Comparison of ENCODE assay signal across 20 cellular contexts in genomic region chr3:189626286-189626685, GRCh38. TPM values are rescaled to one million over a fixed set of nuclear protein-coding genes. Genes with fewer than 3 reads are reported as not detected.
DNase-seq lines count a peak whose midpoint lies in the region; FAIRE-seq and TF ChIP-seq lines count a peak whose summit lies in the region.
"Had no signal": no experiment of that assay in that cellular context is flagged by ENCODE, and none has a peak within 500 bp of the region (broad histone marks: within the 10 kb centered on the region; RNA-seq: fewer than 3 reads in every experiment).

No MANE protein-coding gene starts in this region.

- H3K9me3 ChIP-seq in H1 (ENCODE audit: insufficient read depth in 2 of 2, low read depth in 1 of 2, low read length in 1 of 2) (no peaks in the 10 kb centered on the region), osteoblast (ENCODE audit: low read depth, low read length) (no peaks in the 10 kb centered on the region), suprapubic skin (no peaks in the 10 kb centered on the region), trophoblast cell (ENCODE audit: insufficient read depth, low read depth, low read length) (no peaks in the 10 kb centered on the region)
- H3K9me3 ChIP-seq: Caco-2 had no signal

- H2BK15ac ChIP-seq in H1 (ENCODE audit: low read length): no peak overlapping the region

- no peaks in the 10 kb centered on the region for H3K23me2 ChIP-seq in H1 (ENCODE audit: low read depth, low read length)

- no peak overlapping the region for H3K56ac ChIP-seq in H1 (replicated peaks; ENCODE audit: insufficient read length, low read depth, low read length)

- no peak for TF ChIP-seq RAD21 in H1 (IDR thresholded peaks at IDR 0.05 in 1 of 2, conservative IDR thresholded peaks at IDR 0.05 in 1 of 2; ENCODE audit: low read depth in 2 of 2, low read length in 2 of 2)

- H3K27me3 ChIP-seq in H1 (replicated peaks in 1 of 4; ENCODE audit: control insufficient read depth in 3 of 4, extremely low read depth in 1 of 4, insufficient read depth in 3 of 4, low read length in 3 of 4) (no peaks in the 10 kb centered on the region), osteoblast (ENCODE audit: insufficient read depth, low read length) (no peaks in the 10 kb centered on the region), suprapubic skin (no peaks in the 10 kb centered on the region), trophoblast cell (ENCODE audit: insufficient read depth, low read length) (no peaks in the 10 kb centered on the region)

- no peak overlapping the region for H4K5ac ChIP-seq in H1 (ENCODE audit: insufficient read length, low read depth, low read length)

- no peak overlapping the region for H3K9ac ChIP-seq in H1 (replicated peaks in 1 of 4; ENCODE audit: extremely low read depth in 1 of 4, low read depth in 3 of 4, low read length in 3 of 4)
- H3K9ac ChIP-seq in trophoblast cell (ENCODE audit: low read length): no peak overlapping the region

- H2AFZ ChIP-seq in H1 (ENCODE audit: low read length): peak overlapping the region; percentile 80; the same call in 1 of the 2 replicates
- H2AFZ ChIP-seq in osteoblast (ENCODE audit: low read length): peak overlapping the region; percentile 35
- H2AFZ ChIP-seq in trophoblast cell (ENCODE audit: insufficient read depth, low read length, poor library complexity): no peak overlapping the region

- CTCF ChIA-PET in H1 (lab: Charles Lee; ENCODE audit: partially characterized antibody): interaction anchor here (1.4 to 2.3 kb wide), 2 partner anchors 11 to 353 kb away, joined by 4 to 7 read pairs; no protein-coding TSS in a partner anchor

- H3K27ac ChIP-seq in H1 (ENCODE audit: low read depth, low read length) (no peak overlapping the region), osteoblast (ENCODE audit: low read depth, low read length) (no peak overlapping the region), suprapubic skin (no peak overlapping the region), trophoblast cell (ENCODE audit: low read depth, low read length) (no peak overlapping the region)

- TF ChIP-seq CTCF in H1 (IDR thresholded peaks at IDR 0.05; ENCODE audit: control extremely low read depth in 1 of 3, insufficient read depth in 1 of 3, low read depth in 1 of 3, low read length in 3 of 3) (no peak), osteoblast (IDR thresholded peaks at IDR 0.05; ENCODE audit: extremely low read depth, low read depth, low read length) (no peak), suprapubic skin (IDR thresholded peaks at IDR 0.05) (no peak)

- POLR2A ChIA-PET in H1 (lab: Charles Lee; ENCODE audit: partially characterized antibody): no interaction called here

- no peak overlapping the region for H2BK12ac ChIP-seq in H1 (ENCODE audit: low read depth, low read length)
- no peak overlapping the region for H2BK12ac ChIP-seq in trophoblast cell (ENCODE audit: low read length)

- no peak overlapping the region for H4K8ac ChIP-seq in H1 (ENCODE audit: extremely low read depth, insufficient read depth, low read length)
- no peak overlapping the region for H4K8ac ChIP-seq in trophoblast cell (ENCODE audit: low read depth, low read length)

- TF ChIP-seq POLR2A in GM12892 (IDR thresholded peaks at IDR 0.05; ENCODE audit: low read depth, low read length) (no peak), H1 (IDR thresholded peaks at IDR 0.05; ENCODE audit: control extremely low read depth in 1 of 2, low read depth in 2 of 2, low read length in 2 of 2) (no peak), suprapubic skin (IDR thresholded peaks at IDR 0.05) (no peak)

- no peaks in the 10 kb centered on the region for H3K4me1 ChIP-seq in H1 (replicated peaks in 1 of 4; ENCODE audit: control insufficient read depth in 3 of 4, insufficient read depth in 4 of 4, low read length in 3 of 4)
- H3K4me1 ChIP-seq in osteoblast (ENCODE audit: insufficient read depth, low read length): peaks cover 25% of the 10 kb centered on the region
- peaks cover 19% of the 10 kb centered on the region for H3K4me1 ChIP-seq in suprapubic skin
- no peaks in the 10 kb centered on the region for H3K4me1 ChIP-seq in trophoblast cell (ENCODE audit: control insufficient read depth in 1 of 2, insufficient read depth in 2 of 2, low read length in 2 of 2)
- H3K4me1 ChIP-seq: Caco-2 had no signal

- H2BK20ac ChIP-seq in H1 (ENCODE audit: low read length): no peak overlapping the region

- H2AK5ac ChIP-seq in H1 (ENCODE audit: low read depth, low read length): no peak overlapping the region
- no peak overlapping the region for H2AK5ac ChIP-seq in trophoblast cell (ENCODE audit: low read length)

- no peaks in the 10 kb centered on the region for H3K36me3 ChIP-seq in H1 (ENCODE audit: control insufficient read depth in 2 of 4, insufficient read depth in 4 of 4, low read length in 3 of 4)
- H3K36me3 ChIP-seq in osteoblast (ENCODE audit: insufficient read depth, low read length): no peaks in the 10 kb centered on the region
- no peaks in the 10 kb centered on the region for H3K36me3 ChIP-seq in suprapubic skin
- no peaks in the 10 kb centered on the region for H3K36me3 ChIP-seq in trophoblast cell (ENCODE audit: control insufficient read depth in 1 of 2, insufficient read depth in 2 of 2, low read length in 2 of 2)

- DNase-seq in GM12892 (ENCODE audit: insufficient read length): no peak
- peak; percentile 74 for DNase-seq in NCI-H82 treated with DMSO at 0.1 percent for 48 hours (lab: John Stamatoyannopoulos, UW; ENCODE audit: unreplicated experiment)
- DNase-seq in H1 (ENCODE audit: low read depth in 1 of 2, low spot score in 2 of 2): no peak
- DNase-seq in osteoblast (ENCODE audit: insufficient read length, low spot score, missing footprints): no peak
- DNase-seq in suprapubic skin (ENCODE audit: low spot score in 2 of 2): no peak
- DNase-seq in cerebellar cortex (ENCODE audit: low spot score): no peak
- DNase-seq in activated CD4-positive, alpha-beta T cell treated with anti-CD3 and anti-CD28 coated beads, Interleukin-2, amount 50 U/mL, for 4 hours: no peak
- DNase-seq in trophoblast cell: no peak
- DNase-seq: Caco-2, DMS53, NCI-H1092 treated with DMSO at 0.1 percent for 48 hours, NCI-H1694, NCI-H2107, NCI-H345, NCI-H774, RPMI8226 had no signal

- H3K79me1 ChIP-seq in H1 (ENCODE audit: low read depth, low read length) (no peaks in the 10 kb centered on the region), trophoblast cell (ENCODE audit: low read length) (no peaks in the 10 kb centered on the region)

- H4K91ac ChIP-seq in H1 (replicated peaks; ENCODE audit: insufficient read length, low read length): no peak overlapping the region
- no peak overlapping the region for H4K91ac ChIP-seq in trophoblast cell (ENCODE audit: low read depth, low read length)

- H2BK5ac ChIP-seq in H1 (ENCODE audit: low read depth, low read length) (no peak overlapping the region), trophoblast cell (ENCODE audit: low read depth, low read length, poor library complexity) (no peak overlapping the region)

- H3K4me2 ChIP-seq in H1 (ENCODE audit: insufficient read depth in 1 of 2, low read depth in 2 of 2, low read length in 2 of 2) (no peak overlapping the region), osteoblast (ENCODE audit: insufficient read depth, low read length) (no peak overlapping the region), trophoblast cell (ENCODE audit: low read length) (no peak overlapping the region)

- no peak overlapping the region for H3K14ac ChIP-seq in H1 (ENCODE audit: insufficient read length)
- no peak overlapping the region for H3K14ac ChIP-seq in trophoblast cell (ENCODE audit: low read length)

- H3K4ac ChIP-seq in H1 (replicated peaks; ENCODE audit: insufficient read length, low read depth, low read length) (no peak overlapping the region), trophoblast cell (ENCODE audit: low read depth, low read length) (no peak overlapping the region)

- no peak overlapping the region for H3K23ac ChIP-seq in H1 (ENCODE audit: insufficient read length)
- no peak overlapping the region for H3K23ac ChIP-seq in trophoblast cell (ENCODE audit: low read length)

- FAIRE-seq in GM12892 (lab: Jason Lieb, UNC) (peak; percentile 86), H1 (lab: Jason Lieb, UNC) (no peak)
- FAIRE-seq: A204.1, HTR-8/SVneo had no signal

- 88% methylated on average over 1 of the region's 1 CpG; no CpG with 5 or more reads in 1 of the 2 experiments for WGBS in H1 (ENCODE audit: extremely low coverage in 1 of 2, insufficient coverage in 1 of 2, insufficient read length in 1 of 2, insufficient replicate concordance in 2 of 2, low coverage in 1 of 2, low lambda C conversion rate in 2 of 2, missing lambda C conversion rate in 1 of 2), 2 experiments
- WGBS in suprapubic skin: 76% methylated on average over 1 of the region's 1 CpG
- no CpG with 5 or more reads among the region's 1 CpG for WGBS in trophoblast cell (ENCODE audit: extremely low coverage, insufficient coverage, insufficient read length)

- H3K4me3 ChIP-seq in H1 (ENCODE audit: extremely low read depth in 1 of 4, insufficient read depth in 2 of 4, low read depth in 3 of 4, low read length in 4 of 4) (no peak overlapping the region), osteoblast (ENCODE audit: insufficient read depth, low read length) (no peak overlapping the region), suprapubic skin (no peak overlapping the region), trophoblast cell (ENCODE audit: low read depth, low read length) (no peak overlapping the region)

- no peak overlapping the region for H4K12ac ChIP-seq in trophoblast cell (ENCODE audit: low read depth, low read length)

- no peak overlapping the region for H2BK120ac ChIP-seq in H1 (replicated peaks; ENCODE audit: low read depth, low read length)
- H2BK120ac ChIP-seq in trophoblast cell (ENCODE audit: insufficient read depth, low read length, poor library complexity): no peak overlapping the region

- H3K79me2 ChIP-seq in H1 (ENCODE audit: control insufficient read depth in 1 of 2, insufficient read depth in 2 of 2, low read length in 2 of 2) (no peaks in the 10 kb centered on the region), osteoblast (ENCODE audit: insufficient read depth, low read length) (no peaks in the 10 kb centered on the region), trophoblast cell (ENCODE audit: control insufficient read depth, insufficient read depth, low read length, poor library complexity) (no peaks in the 10 kb centered on the region)

- H4K20me1 ChIP-seq in H1 (replicated peaks in 1 of 2; ENCODE audit: control insufficient read depth in 1 of 2, insufficient read depth in 2 of 2, low read length in 2 of 2): no peaks in the 10 kb centered on the region
- no peaks in the 10 kb centered on the region for H4K20me1 ChIP-seq in osteoblast (ENCODE audit: insufficient read depth, low read length)

- H3K18ac ChIP-seq in H1 (ENCODE audit: extremely low read depth, low read length): no peak overlapping the region
- no peak overlapping the region for H3K18ac ChIP-seq in trophoblast cell (ENCODE audit: low read length)

- TF ChIP-seq EP300 in H1 (IDR thresholded peaks at IDR 0.05; ENCODE audit: borderline replicate concordance in 1 of 2, low read depth in 2 of 2, low read length in 2 of 2) (no peak), suprapubic skin (IDR thresholded peaks at IDR 0.05) (no peak)

RNA-seq across cellular contexts. Expression of gene TP63, which starts 4.9 kb away (rescaled TPM):
- 21.8 TPM for polyA plus RNA-seq in GM12892 (2012; ENCODE audit: missing spikeins)
- 0.06 TPM in 1 of 2 replicates, not detected in the other for total RNA-seq in H1 (2021; fragmentation: NEBNext Ultra II Directional; extraction: Animal tissue kit (Norgen Biotek cat#: 25700))
- polyA plus RNA-seq in H1 (2011; rRNA removed): not detected in 2 replicates
- not detected for polyA plus RNA-seq in H1 (2011; cell fraction: cytosol; rRNA removed)
- 0.09 TPM for polyA plus RNA-seq in H1 (2011; cell fraction: nucleus; rRNA removed)
- not detected in 4 replicates for polyA plus RNA-seq in H1 (2012, experiment 1 of 2)
- not detected for polyA plus RNA-seq in H1 (2012, experiment 2 of 2)
- 0.02 TPM for polyA plus RNA-seq in H1 (2013, experiment 1 of 2)
- polyA plus RNA-seq in H1 (2013, experiment 2 of 2): 0.09 TPM
- polyA minus RNA-seq in H1 (2011; rRNA and poly(A)+ RNA removed): 0.09 TPM in 1 of 2 replicates, not detected in the other
- polyA minus RNA-seq in H1 (2011; cell fraction: cytosol; rRNA and poly(A)+ RNA removed): not detected
- polyA minus RNA-seq in H1 (2011; cell fraction: nucleus; rRNA and poly(A)+ RNA removed): not detected
- total RNA-seq in osteoblast: 1.8 and 2.4 TPM in 2 replicates
- total RNA-seq in suprapubic skin: 100 to 1,000 TPM; 302 to 485 (median 319) TPM
- polyA plus RNA-seq in trophoblast cell (2013): 14.2 and 14.3 TPM in 2 replicates
- total RNA-seq: SK-MEL-5 had no signal
- polyA plus RNA-seq: CD14-positive monocyte had no signal

Comparison
In these comparisons a context has a peak if more than half of its experiments do, and no peak if none do; other contexts are left out.
1. RNA of gene TP63, which starts 4.9 kb away (total RNA-seq): 302 to 485 TPM in suprapubic skin; 1.8 to 2.4 TPM in osteoblast and 0.06 TPM in H1; every median in the first group is over 10 times any median in the second.